In genomic region chr15:64697911-64698369, GRCh38 we compare ENCODE assay signal across 9 cellular contexts.
A peak's percentile ranks its signal among the peaks of the same experiment; 100 is the strongest.
DNase-seq lines count a peak whose midpoint lies in the region; ATAC-seq and TF ChIP-seq lines count a peak whose summit lies in the region.
"Had no signal": no experiment of that assay in that cellular context is flagged by ENCODE, and none has a peak within 500 bp of the region (broad histone marks: within the 10 kb centered on the region; RNA-seq: fewer than 3 reads in every experiment).

No MANE protein-coding gene starts in this region.

- H3K9me3 Mint-ChIP-seq in activated CD8-positive, alpha-beta memory T cell treated with anti-CD3 and anti-CD28 coated beads, Interleukin-2, amount 10 ng/mL, durations not matched to agents 7 days and 5 days (ENCODE audit: low read depth) = no peaks in the 10 kb centered on the region

- no peaks in the 10 kb centered on the region for H3K27me3 ChIP-seq in foreskin keratinocyte
- H3K27me3 ChIP-seq: SJSA1 had no signal

- peak overlapping the region; percentile 71 for H3K27ac ChIP-seq in foreskin keratinocyte
- H3K27ac ChIP-seq: SJSA1 had no signal

- peaks cover 48% of the 10 kb centered on the region for H3K4me1 Mint-ChIP-seq in activated CD8-positive, alpha-beta memory T cell treated with anti-CD3 and anti-CD28 coated beads, Interleukin-2, amount 10 ng/mL, durations not matched to agents 7 days and 5 days

- H3K4me3 Mint-ChIP-seq in activated CD8-positive, alpha-beta memory T cell treated with anti-CD3 and anti-CD28 coated beads, Interleukin-2, amount 10 ng/mL, durations not matched to agents 7 days and 5 days = no peak overlapping the region

- peak overlapping the region; percentile 36 for H3K27ac Mint-ChIP-seq in activated CD8-positive, alpha-beta memory T cell treated with anti-CD3 and anti-CD28 coated beads, Interleukin-2, amount 10 ng/mL, durations not matched to agents 7 days and 5 days

- H3K4me1 ChIP-seq in foreskin keratinocyte = peaks cover 35% of the 10 kb centered on the region

- no peak for TF ChIP-seq CTCF in foreskin keratinocyte (conservative IDR thresholded peaks at IDR 0.05)

- H3K27me3 Mint-ChIP-seq in activated CD8-positive, alpha-beta memory T cell treated with anti-CD3 and anti-CD28 coated beads, Interleukin-2, amount 10 ng/mL, durations not matched to agents 7 days and 5 days = no peaks in the 10 kb centered on the region

- DNase-seq in activated CD8-positive, alpha-beta memory T cell treated with anti-CD3 and anti-CD28 coated beads, Interleukin-2, amount 10 ng/mL, durations not matched to agents 7 days and 5 days = peak; percentile 48
- DNase-seq in foreskin keratinocyte (peak; percentile 55 to 78), H4 (ENCODE audit: low spot score) (no peak)
- DNase-seq in stimulated activated CD4-positive, alpha-beta T cell treated with anti-CD3 and anti-CD28 coated beads, Interleukin-4, amount 100 ng/mL, for 1 hour = peak; percentile 24

- CTCF ChIA-PET in activated CD8-positive, alpha-beta memory T cell treated with anti-CD3 and anti-CD28 coated beads, Interleukin-2, amount 10 ng/mL, durations not matched to agents 7 days and 5 days (lab: Charles Lee) = interaction anchor here (0.7 to 4.5 kb wide), 3 partner anchors 11 to 44 kb away, joined by 3 to 18 read pairs (median 3); no protein-coding TSS in a partner anchor

- ATAC-seq in GM21529 (IDR thresholded peaks at IDR 0.05; ENCODE audit: unreplicated experiment) (peak; percentile 37), foreskin keratinocyte (peak; percentile 75), GM19035 (IDR thresholded peaks at IDR 0.05; ENCODE audit: unreplicated experiment) (no peak), HG03108 (IDR thresholded peaks at IDR 0.05; ENCODE audit: unreplicated experiment) (no peak), GM19452 (IDR thresholded peaks at IDR 0.05; ENCODE audit: unreplicated experiment) (no peak)
- ATAC-seq in activated CD8-positive, alpha-beta memory T cell treated with anti-CD3 and anti-CD28 coated beads, Interleukin-2, amount 10 ng/mL, durations not matched to agents 7 days and 5 days = peak; percentile 34

- H3K36me3 Mint-ChIP-seq in activated CD8-positive, alpha-beta memory T cell treated with anti-CD3 and anti-CD28 coated beads, Interleukin-2, amount 10 ng/mL, durations not matched to agents 7 days and 5 days = peaks cover 10% of the 10 kb centered on the region

Comparison
In these comparisons a context has a peak if more than half of its experiments do, and no peak if none do; other contexts are left out.
1. ATAC-seq: peak in GM21529 (single experiment), activated CD8-positive, alpha-beta memory T cell treated with anti-CD3 and anti-CD28 coated beads, Interleukin-2, amount 10 ng/mL, durations not matched to agents 7 days and 5 days (single experiment) and foreskin keratinocyte (single experiment); none in GM19035 (single experiment), HG03108 (single experiment) and GM19452 (single experiment).